ENCODE assay signal across 19 cellular contexts in the genomic region with DNA sequence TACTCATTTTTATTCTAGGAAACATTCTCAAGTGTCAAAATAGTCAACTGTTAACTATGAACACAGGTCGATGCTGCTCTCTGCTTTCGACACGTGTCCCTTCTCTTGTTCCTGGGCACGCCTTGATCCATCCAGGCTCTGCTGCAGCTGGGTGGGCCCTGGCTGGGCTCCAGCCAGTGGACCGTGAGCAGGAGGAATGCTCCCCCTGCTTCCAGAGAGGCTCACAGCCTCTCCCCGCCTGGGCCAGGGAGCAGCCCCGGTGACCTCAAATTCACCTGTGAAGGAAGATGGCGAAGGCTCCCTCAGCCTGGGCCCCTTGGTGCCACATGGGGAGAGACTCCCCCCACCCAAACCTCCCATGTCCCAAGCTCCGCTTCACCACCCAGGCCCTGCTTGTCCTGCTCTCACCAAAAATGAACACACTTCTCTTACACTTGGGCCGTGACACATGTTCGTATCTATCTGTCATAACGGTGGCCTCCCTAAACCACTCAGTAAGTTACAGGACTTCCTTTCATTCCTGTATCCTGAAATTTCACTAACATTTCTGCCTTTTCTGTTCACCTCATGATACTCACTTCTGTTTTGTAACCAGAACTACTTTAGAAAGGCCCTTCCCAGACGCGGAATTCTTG. TPM values are rescaled to one million over a fixed set of nuclear protein-coding genes. Genes with fewer than 3 reads are reported as not detected.
A peak's percentile ranks its signal among the peaks of the same experiment; 100 is the strongest.
DNase-seq lines count a peak whose midpoint lies in the region; ATAC-seq and TF ChIP-seq lines count a peak whose summit lies in the region.
"Had no signal": no experiment of that assay in that cellular context is flagged by ENCODE, and none has a peak within 500 bp of the region (broad histone marks: within the 10 kb centered on the region; RNA-seq: fewer than 3 reads in every experiment).

No MANE protein-coding gene starts in this region.

- peaks cover 20% of the 10 kb centered on the region for H3K9me3 ChIP-seq in mesodermal cell (ENCODE audit: control insufficient read depth, low read length)
- no peaks in the 10 kb centered on the region for H3K9me3 ChIP-seq in thoracic aorta
- H3K9me3 ChIP-seq: vagina had no signal

- H3K36me3 ChIP-seq in mesodermal cell (ENCODE audit: control insufficient read depth, insufficient read depth, low read length), result no peaks in the 10 kb centered on the region
- no peaks in the 10 kb centered on the region for H3K36me3 ChIP-seq in thoracic aorta
- H3K36me3 ChIP-seq: vagina had no signal

- DNase-seq in HCEC 1CT, result peak; percentile 27
- peak; percentile 43 for DNase-seq in choroid plexus epithelial cell (ENCODE audit: low read depth)
- no peak for DNase-seq in thoracic aorta (ENCODE audit: low spot score)
- no peak for DNase-seq in NCI-H82 (lab: John Stamatoyannopoulos, UW)
- DNase-seq in COLO829 (ENCODE audit: low spot score), result no peak
- DNase-seq in activated CD8-positive, alpha-beta memory T cell treated with anti-CD3 and anti-CD28 coated beads for 24 hours, result no peak
- DNase-seq: activated CD4-positive, alpha-beta memory T cell treated with anti-CD3 and anti-CD28 coated beads for 36 hours; dermis blood vessel endothelial cell; DMS153; GOT3; hypothalamus; naive thymus-derived CD8-positive, alpha-beta T cell; NCI-H1105 treated with DMSO at 0.1 percent for 48 hours; stimulated activated CD4-positive, alpha-beta T cell treated with anti-CD3 and anti-CD28 coated beads, Interleukin-4, amount 100 ng/mL, for 24 hours had no signal

- ATAC-seq in thoracic aorta (ENCODE audit: insufficient number of reproducible peaks, low FRiP score, low read depth) (peak; percentile 7), HG02981 (IDR thresholded peaks at IDR 0.05; ENCODE audit: unreplicated experiment) (no peak)
- ATAC-seq: esophagus mucosa; left lobe of liver; naive thymus-derived CD8-positive, alpha-beta T cell had no signal

- TF ChIP-seq CTCF in choroid plexus epithelial cell (conservative IDR thresholded peaks at IDR 0.05; ENCODE audit: low read depth, low read length) (no peak), thoracic aorta (IDR thresholded peaks at IDR 0.05) (no peak)

- H3K27ac ChIP-seq in mesodermal cell (ENCODE audit: low read depth, low read length, severe bottlenecking), result peak overlapping the region; percentile 10
- H3K27ac ChIP-seq in thoracic aorta, result peak overlapping the region; percentile 95 to 99
- H3K27ac ChIP-seq: vagina had no signal

- H3K4me3 ChIP-seq in choroid plexus epithelial cell (ENCODE audit: low read depth, low read length) (no peak overlapping the region), mesodermal cell (ENCODE audit: extremely low read depth, insufficient read depth, low read length, poor library complexity, severe bottlenecking) (no peak overlapping the region), thoracic aorta (peak overlapping the region; percentile 16)
- H3K4me3 ChIP-seq: vagina had no signal

- 92 to 96% methylated on average over 11 to 14 of the region's 14 CpGs for WGBS in mesodermal cell (ENCODE audit: insufficient coverage in 2 of 2), 2 experiments

- H3K27me3 ChIP-seq in thoracic aorta (replicated peaks; ENCODE audit: insufficient read depth), result no peaks in the 10 kb centered on the region
- H3K27me3 ChIP-seq: vagina had no signal

- H3K4me1 ChIP-seq in mesodermal cell (ENCODE audit: control insufficient read depth, insufficient read depth, low read length, poor library complexity, severe bottlenecking) (peaks cover 7% of the 10 kb centered on the region), thoracic aorta (ENCODE audit: control insufficient read depth in 1 of 2, low read depth in 2 of 2) (peaks cover 34 to 64% of the 10 kb centered on the region in 2 donors)
- H3K4me1 ChIP-seq: vagina had no signal

RNA-seq across cellular contexts. Expression of gene ADARB1, which starts 24.5 kb away (rescaled TPM):
- 19.3 TPM for polyA plus RNA-seq in mesodermal cell (2013, experiment 1 of 2)
- polyA plus RNA-seq in mesodermal cell (2013, experiment 2 of 2), result 22.5 TPM
- total RNA-seq in thoracic aorta, result 100 to 1,000 TPM; 124 to 201 TPM

Comparison
In these comparisons a context has a peak if more than half of its experiments do, and no peak if none do; other contexts are left out.
1. DNase-seq: peak in HCEC 1CT (single experiment) and choroid plexus epithelial cell (single experiment); none in thoracic aorta (single experiment), NCI-H82 (single experiment), COLO829 (single experiment) and activated CD8-positive, alpha-beta memory T cell treated with anti-CD3 and anti-CD28 coated beads for 24 hours (single experiment).